ENCODE assay signal across 1 cellular context in genomic region chr1:29180497-29181412, GRCh38.
TF ChIP-seq lines count a peak whose summit lies in the region.

No MANE protein-coding gene starts in this region.

TF ChIP-seq in HCT116, 20 proteins besides CTCF, POLR2A, EP300 and RAD21 (continued from another document):
- TF ChIP-seq ZBTB33 (IDR thresholded peaks at IDR 0.05; ENCODE audit: extremely low read depth, insufficient replicate concordance, low read length) (no peak), SRF (IDR thresholded peaks at IDR 0.05; ENCODE audit: low read depth) (no peak), ZFX (IDR thresholded peaks at IDR 0.05) (no peak), ELF1 (IDR thresholded peaks at IDR 0.05; ENCODE audit: borderline replicate concordance, low read depth) (no peak), CBX3 (IDR thresholded peaks at IDR 0.05; ENCODE audit: low read depth) (no peak), YY1 (IDR thresholded peaks at IDR 0.05; ENCODE audit: extremely low read depth, insufficient replicate concordance, low read depth, low read length) (no peak), FOSL1 (IDR thresholded peaks at IDR 0.05; ENCODE audit: low read depth) (no peak), EZH2phosphoT487 (IDR thresholded peaks at IDR 0.05; ENCODE audit: borderline replicate concordance) (no peak), EZH2 (IDR thresholded peaks at IDR 0.05) (no peak), CEBPB (IDR thresholded peaks at IDR 0.05; ENCODE audit: low read depth) (no peak), TCF7L2 (IDR thresholded peaks at IDR 0.05; ENCODE audit: borderline replicate concordance, extremely low read depth, insufficient read depth, insufficient read length) (no peak), SIN3A (IDR thresholded peaks at IDR 0.05; ENCODE audit: low read depth) (no peak), EGR1 (IDR thresholded peaks at IDR 0.05; ENCODE audit: low read depth) (no peak), SP1 (IDR thresholded peaks at IDR 0.05; ENCODE audit: low read depth) (no peak), JUND (IDR thresholded peaks at IDR 0.05) (no peak), POLR2AphosphoS5 (IDR thresholded peaks at IDR 0.05; ENCODE audit: low read depth, low read length) (no peak), ZNF274 (IDR thresholded peaks at IDR 0.05; ENCODE audit: low read depth, low read length) (no peak)
